In the genomic region with DNA sequence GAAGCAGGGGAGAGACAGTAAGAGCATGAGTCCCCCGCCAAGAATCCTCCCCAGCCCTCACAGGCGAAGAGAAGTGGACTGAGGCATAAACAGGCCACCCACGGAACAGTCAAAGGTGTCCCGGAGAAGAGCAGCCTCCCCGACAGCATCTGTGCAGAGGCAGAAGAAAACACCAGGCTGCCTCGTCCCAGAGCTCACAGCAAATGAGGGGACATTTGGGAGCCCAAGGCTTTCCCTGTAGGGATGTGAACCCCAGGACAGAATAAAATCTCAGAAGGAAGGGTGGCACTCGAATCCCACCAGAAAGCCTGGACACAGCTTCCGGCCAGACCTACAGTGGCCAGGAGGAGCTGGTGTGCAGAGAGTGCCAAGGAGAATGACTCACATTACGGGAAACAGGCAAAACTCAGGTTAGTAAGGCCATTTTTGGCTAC, we compare ENCODE assay signal across 21 cellular contexts.
DNase-seq lines count a peak whose midpoint lies in the region; ATAC-seq, FAIRE-seq and TF ChIP-seq lines count a peak whose summit lies in the region.
"Had no signal": no experiment of that assay in that cellular context is flagged by ENCODE, and none has a peak within 500 bp of the region (broad histone marks: within the 10 kb centered on the region; RNA-seq: fewer than 3 reads in every experiment).

No MANE protein-coding gene starts in this region.

- H3K9ac ChIP-seq in astrocyte (ENCODE audit: low read length) (no peak overlapping the region), SK-N-SH (no peak overlapping the region)

- H3K27ac ChIP-seq in astrocyte (ENCODE audit: low read depth, low read length) (no peak overlapping the region), SK-N-SH (ENCODE audit: low read depth in 2 of 2, low read length in 1 of 2) (no peak overlapping the region), A673 (ENCODE audit: low read depth, low read length, poor library complexity, severe bottlenecking) (no peak overlapping the region)
- H3K27ac ChIP-seq: heart right ventricle, VCaP had no signal

- H2AFZ ChIP-seq in astrocyte (ENCODE audit: low read depth, low read length): peak overlapping the region; percentile 21
- H2AFZ ChIP-seq in SK-N-SH (ENCODE audit: low read depth): no peak overlapping the region

- H3K4me3 ChIP-seq in astrocyte (ENCODE audit: insufficient read depth, low read depth, low read length) (no peak overlapping the region), fibroblast of mammary gland (ENCODE audit: control insufficient read depth, low read depth, low read length) (no peak overlapping the region), SK-N-SH (ENCODE audit: low read depth in 2 of 2, low read length in 1 of 2) (no peak overlapping the region), A673 (ENCODE audit: low read depth, low read length, poor library complexity, severe bottlenecking) (no peak overlapping the region)
- H3K4me3 ChIP-seq: esophagus squamous epithelium, heart right ventricle had no signal

- H3F3A ChIP-seq in SK-N-SH (replicated peaks; ENCODE audit: insufficient read depth): no peaks in the 10 kb centered on the region

- H3K9me3 ChIP-seq in astrocyte (ENCODE audit: insufficient read depth, low read depth, low read length): peaks cover 8% of the 10 kb centered on the region
- peaks cover 8% of the 10 kb centered on the region; the same call in 1 of the 2 replicates for H3K9me3 ChIP-seq in SK-N-SH
- peaks cover 11% of the 10 kb centered on the region for H3K9me3 ChIP-seq in A673 (ENCODE audit: low read depth, low read length, poor library complexity, severe bottlenecking)

- no peaks in the 10 kb centered on the region for H3K9me2 ChIP-seq in SK-N-SH

- H3K36me3 Mint-ChIP-seq in astrocyte (ENCODE audit: low read depth, unreplicated experiment) (no peaks in the 10 kb centered on the region), osteocyte (ENCODE audit: unreplicated experiment) (no peaks in the 10 kb centered on the region)

- BruUV-seq in A673 (replicated peaks; lab: Mats Ljungman, UMichigan): no TSS peak

- H3K27me3 Mint-ChIP-seq in astrocyte (ENCODE audit: low read depth, unreplicated experiment) (peaks cover 7% of the 10 kb centered on the region), osteocyte (ENCODE audit: unreplicated experiment) (no peaks in the 10 kb centered on the region)

- POLR2A ChIA-PET in SK-N-SH (lab: Yijun Ruan, JAX): no interaction called here
- POLR2A ChIA-PET in A673 (lab: Charles Lee; ENCODE audit: low non-redundant PET): no interaction called here

- no peak for TF ChIP-seq EP300 in SK-N-SH (IDR thresholded peaks at IDR 0.05; ENCODE audit: borderline replicate concordance in 1 of 2, low read depth in 1 of 2, low read length in 1 of 2)

- H3K79me2 ChIP-seq in astrocyte (ENCODE audit: insufficient read depth, low read length): no peaks in the 10 kb centered on the region
- H3K79me2 ChIP-seq in SK-N-SH (ENCODE audit: insufficient read depth): no peaks in the 10 kb centered on the region

- H3K27me3 ChIP-seq in astrocyte (ENCODE audit: insufficient read depth, low read length): no peaks in the 10 kb centered on the region
- H3K27me3 ChIP-seq in SK-N-SH (ENCODE audit: insufficient read depth): no peaks in the 10 kb centered on the region
- H3K27me3 ChIP-seq in A673 (replicated peaks; ENCODE audit: insufficient read depth, low read depth, low read length, poor library complexity): no peaks in the 10 kb centered on the region
- H3K27me3 ChIP-seq: esophagus squamous epithelium, heart right ventricle had no signal

- H3K36me3 ChIP-seq in astrocyte (ENCODE audit: insufficient read depth, low read length) (no peaks in the 10 kb centered on the region), SK-N-SH (replicated peaks in 1 of 2; ENCODE audit: control insufficient read depth in 1 of 2, insufficient read depth in 2 of 2, low read length in 1 of 2) (no peaks in the 10 kb centered on the region), A673 (ENCODE audit: insufficient read depth, low read length, poor library complexity, severe bottlenecking) (no peaks in the 10 kb centered on the region)
- H3K36me3 ChIP-seq: esophagus squamous epithelium, heart right ventricle had no signal

- H3K4me3 Mint-ChIP-seq in astrocyte (ENCODE audit: unreplicated experiment) (no peak overlapping the region), osteocyte (ENCODE audit: unreplicated experiment) (no peak overlapping the region)
- H3K4me3 Mint-ChIP-seq: activated naive CD4-positive, alpha-beta T cell treated with anti-CD3 and anti-CD28 coated beads, Interleukin-2, amount 50 U/mL, for 24 hours; activated T-cell treated with anti-CD3 and anti-CD28 coated beads, Interleukin-2, amount 50 U/mL, for 4 hours; CD4-positive, alpha-beta T cell; dendritic cell treated with granulocyte-macrophage colony-stimulating factor and Interleukin-4, amounts not matched to agents 40 ng/mL and 50 ng/mL, for 4 days; natural killer cell treated with Interleukin-12 subunit alpha and Interleukin-12 subunit beta and Interleukin-15 and Interleukin-18, amount 100 ng/mL, for 72 hours had no signal

- WGBS in SK-N-SH (ENCODE audit: low lambda C conversion rate): 29% methylated on average over 9 of the region's 9 CpGs

- H3K9me3 Mint-ChIP-seq in astrocyte (ENCODE audit: unreplicated experiment) (peaks cover 12% of the 10 kb centered on the region), osteocyte (ENCODE audit: unreplicated experiment) (peaks cover 27% of the 10 kb centered on the region)

- ATAC-seq in GM19023 (IDR thresholded peaks at IDR 0.05; ENCODE audit: unreplicated experiment): no peak
- ATAC-seq: activated T-cell treated with anti-CD3 and anti-CD28 coated beads, Interleukin-2, amount 50 U/mL, for 4 hours; natural killer cell treated with Interleukin-12 subunit alpha and Interleukin-12 subunit beta and Interleukin-15 and Interleukin-18, amount 100 ng/mL, for 72 hours had no signal

- no peaks in the 10 kb centered on the region for H4K20me1 ChIP-seq in astrocyte (ENCODE audit: insufficient read depth, low read length)
- H4K20me1 ChIP-seq in SK-N-SH (ENCODE audit: insufficient read depth): no peaks in the 10 kb centered on the region

- H3K4me2 ChIP-seq in astrocyte (ENCODE audit: low read length): no peak overlapping the region
- H3K4me2 ChIP-seq in SK-N-SH: no peak overlapping the region

- TF ChIP-seq RAD21 in SK-N-SH (IDR thresholded peaks at IDR 0.05; ENCODE audit: low read length): no peak

- H3K4me1 ChIP-seq in astrocyte (ENCODE audit: insufficient read depth, low read length) (no peaks in the 10 kb centered on the region), SK-N-SH (ENCODE audit: control insufficient read depth in 1 of 2, insufficient read depth in 2 of 2, low read depth in 1 of 2, low read length in 1 of 2) (no peaks in the 10 kb centered on the region), A673 (ENCODE audit: insufficient read depth, low read length, poor library complexity, severe bottlenecking) (no peaks in the 10 kb centered on the region)

- H3K27ac Mint-ChIP-seq in astrocyte (ENCODE audit: unreplicated experiment) (no peak overlapping the region), osteocyte (ENCODE audit: unreplicated experiment) (no peak overlapping the region)
- H3K27ac Mint-ChIP-seq: activated naive CD4-positive, alpha-beta T cell treated with anti-CD3 and anti-CD28 coated beads, Interleukin-2, amount 50 U/mL, for 24 hours; CD4-positive, alpha-beta T cell; dendritic cell treated with granulocyte-macrophage colony-stimulating factor and Interleukin-4, amounts not matched to agents 40 ng/mL and 50 ng/mL, for 4 days; natural killer cell treated with Interleukin-12 subunit alpha and Interleukin-12 subunit beta and Interleukin-15 and Interleukin-18, amount 100 ng/mL, for 72 hours had no signal

- peaks cover 12% of the 10 kb centered on the region for H3K4me1 Mint-ChIP-seq in astrocyte (ENCODE audit: low read depth, unreplicated experiment)
- no peaks in the 10 kb centered on the region for H3K4me1 Mint-ChIP-seq in osteocyte (ENCODE audit: unreplicated experiment)
- H3K4me1 Mint-ChIP-seq: activated naive CD4-positive, alpha-beta T cell treated with anti-CD3 and anti-CD28 coated beads, Interleukin-2, amount 50 U/mL, for 24 hours had no signal

- DNase-seq in ELR (ENCODE audit: low read depth) (peak; percentile 7), astrocyte (ENCODE audit: low read depth) (peak; percentile 61), fibroblast of mammary gland (ENCODE audit: low read depth) (peak; percentile 44), osteocyte (ENCODE audit: extremely low spot score, unreplicated experiment) (peak; percentile 79), SK-N-SH (no peak), A673 (ENCODE audit: low spot score) (no peak), NCI-H2029 (lab: John Stamatoyannopoulos, UW) (no peak)
- DNase-seq: activated CD4-positive, alpha-beta T cell treated with anti-CD3 and anti-CD28 coated beads, Interleukin-2, amount 50 U/mL, for 48 hours; activated T-cell treated with anti-CD3 and anti-CD28 coated beads, Interleukin-2, amount 50 U/mL, for 4 hours; CD4-positive, alpha-beta T cell; esophagus squamous epithelium; heart right ventricle; mesenchymal stem cell; NCI-H2029 treated with DMSO at 0.1 percent for 48 hours; NCI-H510A treated with DMSO at 0.1 percent for 48 hours; SHP77 had no signal

- intact Hi-C loops in A673 (cut with micrococcal nuclease; ENCODE audit: unreplicated experiment): no loop called here

- no peak for TF ChIP-seq CTCF in astrocyte (IDR thresholded peaks at IDR 0.05; ENCODE audit: insufficient read depth, low read depth, low read length)
- no peak for TF ChIP-seq CTCF in fibroblast of mammary gland (conservative IDR thresholded peaks at IDR 0.05; ENCODE audit: control insufficient read depth, insufficient read depth, low read depth, low read length)
- TF ChIP-seq CTCF in osteocyte (IDR thresholded peaks at IDR 0.05): no peak
- no peak for TF ChIP-seq CTCF in SK-N-SH (IDR thresholded peaks at IDR 0.05)
- no peak for TF ChIP-seq CTCF in A673 (conservative IDR thresholded peaks at IDR 0.05; ENCODE audit: low read depth, low read length)

- no peak for FAIRE-seq in astrocyte (lab: Jason Lieb, UNC)

- CTCF ChIA-PET in SK-N-SH (lab: Yijun Ruan, JAX) (no interaction called here), A673 (lab: Charles Lee) (no interaction called here)

TF ChIP-seq in SK-N-SH, 30 proteins besides CTCF, POLR2A, EP300 and RAD21 (continues in another document):
- TF ChIP-seq ELF1 (IDR thresholded peaks at IDR 0.05): no peak
- TF ChIP-seq MEF2A (IDR thresholded peaks at IDR 0.05; ENCODE audit: borderline replicate concordance, low read depth): no peak
- no peak for TF ChIP-seq RXRA (IDR thresholded peaks at IDR 0.05; ENCODE audit: borderline replicate concordance, low read depth)
- no peak for TF ChIP-seq NFIC (IDR thresholded peaks at IDR 0.05; ENCODE audit: borderline replicate concordance)
- no peak for TF ChIP-seq POLR2AphosphoS5 (IDR thresholded peaks at IDR 0.05; ENCODE audit: low read depth, low read length)
- TF ChIP-seq TCF12 (IDR thresholded peaks at IDR 0.05): no peak

Comparison
In these comparisons a context has a peak if more than half of its experiments do, and no peak if none do; other contexts are left out.
1. DNase-seq: peak in ELR (single experiment), astrocyte (single experiment), fibroblast of mammary gland (single experiment) and osteocyte (single experiment); none in SK-N-SH (single experiment), A673 (single experiment) and NCI-H2029 (single experiment).